ENCODE assay signal across 20 cellular contexts in genomic region chr5:175340180-175340579, GRCh38.
DNase-seq lines count a peak whose midpoint lies in the region; ATAC-seq and TF ChIP-seq lines count a peak whose summit lies in the region.
"Had no signal": no experiment of that assay in that cellular context is flagged by ENCODE, and none has a peak within 500 bp of the region (broad histone marks: within the 10 kb centered on the region; RNA-seq: fewer than 3 reads in every experiment).

No MANE protein-coding gene starts in this region.

- no peak for TF ChIP-seq POLR2A in upper lobe of left lung (IDR thresholded peaks at IDR 0.05)

- intact Hi-C loops in left colon (cut with DNase I, micrococcal nuclease): no loop called here
- intact Hi-C loops in dorsolateral prefrontal cortex (cut with DNase I): no loop called here

- H3K4me1 ChIP-seq in upper lobe of left lung: no peaks in the 10 kb centered on the region
- H3K4me1 ChIP-seq: HAP-1 had no signal

- 76% methylated on average over 2 of the region's 2 CpGs for WGBS in upper lobe of left lung, 2 donors

- no peaks in the 10 kb centered on the region for H3K36me3 ChIP-seq in upper lobe of left lung
- H3K36me3 ChIP-seq: HAP-1 had no signal

- TF ChIP-seq EP300 in upper lobe of left lung (IDR thresholded peaks at IDR 0.05): no peak

- H3K27me3 ChIP-seq in dorsolateral prefrontal cortex (no peaks in the 10 kb centered on the region), upper lobe of left lung (no peaks in the 10 kb centered on the region)

- TF ChIP-seq CTCF in dorsolateral prefrontal cortex (IDR thresholded peaks at IDR 0.05 in 54 of 56, conservative IDR thresholded peaks at IDR 0.05 in 2 of 56; ENCODE audit: low read depth in 1 of 56, partially characterized antibody in 56 of 56) (no peak), upper lobe of left lung (IDR thresholded peaks at IDR 0.05) (no peak)

- no peak overlapping the region for H3K4me3 ChIP-seq in dorsolateral prefrontal cortex
- H3K4me3 ChIP-seq in upper lobe of left lung: no peak overlapping the region
- H3K4me3 ChIP-seq: A549, GM23248, HAP-1, K562 had no signal

- DNase-seq in DMS153 (lab: John Stamatoyannopoulos, UW): peak; percentile 38
- no peak for DNase-seq in DMS153 treated with DMSO at 0.1 percent for 48 hours (lab: John Stamatoyannopoulos, UW; ENCODE audit: unreplicated experiment)
- peak; percentile 25 for DNase-seq in COLO668 (lab: John Stamatoyannopoulos, UW; ENCODE audit: unreplicated experiment)
- peak; percentile 54 for DNase-seq in NCI-H2029 (lab: John Stamatoyannopoulos, UW)
- DNase-seq in left colon: no peak
- DNase-seq in dorsolateral prefrontal cortex: no peak
- no peak for DNase-seq in upper lobe of left lung
- DNase-seq: AML-193; CD4-positive, alpha-beta T cell; DMS79 treated with DMSO at 0.1 percent for 48 hours; GF-D8; GM23248; HFFc6; IMR-90 had no signal

- H3K27ac ChIP-seq in dorsolateral prefrontal cortex: no peak overlapping the region
- H3K27ac ChIP-seq in upper lobe of left lung: no peak overlapping the region
- H3K27ac ChIP-seq: 22Rv1, C4-2B, GM23248 had no signal

- no peaks in the 10 kb centered on the region for H3K9me3 ChIP-seq in upper lobe of left lung
- H3K9me3 ChIP-seq: HAP-1 had no signal

- ATAC-seq in left colon (peak; percentile 28), GM21717 (IDR thresholded peaks at IDR 0.05; ENCODE audit: unreplicated experiment) (no peak), upper lobe of left lung (ENCODE audit: low FRiP score in 2 of 2) (no peak)
- ATAC-seq: A549, K562 had no signal

Comparison
In these comparisons a context has a peak if more than half of its experiments do, and no peak if none do; other contexts are left out.
1. DNase-seq: peak in DMS153 (single experiment), COLO668 (single experiment) and NCI-H2029 (single experiment); none in DMS153 treated with DMSO at 0.1 percent for 48 hours (single experiment), left colon (0 of 2), dorsolateral prefrontal cortex (0 of 10) and upper lobe of left lung (0 of 2).